In genomic region chr12:102539651-102540553, GRCh38 we compare ENCODE assay signal across 16 cellular contexts. TPM values are rescaled to one million over a fixed set of nuclear protein-coding genes. Genes with fewer than 3 reads are reported as not detected.
DNase-seq lines count a peak whose midpoint lies in the region; ATAC-seq and TF ChIP-seq lines count a peak whose summit lies in the region.
"Had no signal": no experiment of that assay in that cellular context is flagged by ENCODE, and none has a peak within 500 bp of the region (broad histone marks: within the 10 kb centered on the region; RNA-seq: fewer than 3 reads in every experiment).

No MANE protein-coding gene starts in this region.

- no peaks in the 10 kb centered on the region for H3K27me3 ChIP-seq in GM23248 (replicated peaks; ENCODE audit: insufficient read depth)
- H3K27me3 ChIP-seq in SJSA1 (replicated peaks), result no peaks in the 10 kb centered on the region
- H3K27me3 ChIP-seq in skeletal muscle satellite cell (ENCODE audit: control insufficient read depth, insufficient read depth, low read length), result no peaks in the 10 kb centered on the region
- H3K27me3 ChIP-seq in heart right ventricle, result peaks cover 0 to 6% (median 0%) of the 10 kb centered on the region in 7 donors
- H3K27me3 ChIP-seq: ascending aorta, upper lobe of right lung had no signal

- peak overlapping the region; percentile 33 for H3K9ac ChIP-seq in GM23248
- H3K9ac ChIP-seq in skeletal muscle satellite cell (ENCODE audit: low read depth, low read length), result peak overlapping the region; percentile 51

- 18 to 19% methylated on average over 10 of the region's 10 CpGs for WGBS in GM23248 (ENCODE audit: low coverage in 1 of 2, low lambda C conversion rate in 2 of 2, missing lambda C conversion rate in 2 of 2), 2 experiments
- 43 to 44% methylated on average over 10 of the region's 10 CpGs for WGBS in heart right ventricle, 2 donors

- H3K27ac ChIP-seq in GM23248 (peak overlapping the region; percentile 75), SJSA1 (peak overlapping the region; percentile 96), heart right ventricle (no peak overlapping the region)
- H3K27ac ChIP-seq: ascending aorta, upper lobe of right lung had no signal

- ATAC-seq in HG02678 (IDR thresholded peaks at IDR 0.05; ENCODE audit: unreplicated experiment) (no peak), HG02763 (IDR thresholded peaks at IDR 0.05; ENCODE audit: unreplicated experiment) (no peak), heart right ventricle (no peak)
- ATAC-seq: esophagus mucosa, left ventricle myocardium superior, upper lobe of right lung had no signal

- no peaks in the 10 kb centered on the region for H3K9me3 ChIP-seq in GM23248 (ENCODE audit: low read depth)
- no peaks in the 10 kb centered on the region for H3K9me3 ChIP-seq in SJSA1 (replicated peaks)
- no peaks in the 10 kb centered on the region for H3K9me3 ChIP-seq in skeletal muscle satellite cell (replicated peaks; ENCODE audit: low read length)
- H3K9me3 ChIP-seq in heart right ventricle, result no peaks in the 10 kb centered on the region
- H3K9me3 ChIP-seq: ascending aorta, upper lobe of right lung had no signal

- H4K20me1 ChIP-seq in GM23248 (ENCODE audit: insufficient read depth), result no peaks in the 10 kb centered on the region

- H3K36me3 ChIP-seq in GM23248 (ENCODE audit: low read depth) (no peaks in the 10 kb centered on the region), SJSA1 (no peaks in the 10 kb centered on the region), skeletal muscle satellite cell (ENCODE audit: insufficient read depth, low read length) (no peaks in the 10 kb centered on the region), heart right ventricle (no peaks in the 10 kb centered on the region)
- H3K36me3 ChIP-seq: ascending aorta, upper lobe of right lung had no signal

- DNase-seq in GM23248 (peak; percentile 85), SJSA1 (ENCODE audit: low read depth in 1 of 2, low spot score in 2 of 2) (peak; percentile 95 to 97), fibroblast of the aortic adventitia (ENCODE audit: low read depth) (peak; percentile 24), HuH-7 (ENCODE audit: low spot score) (no peak), heart right ventricle (no peak)
- DNase-seq: activated CD8-positive, alpha-beta memory T cell treated with anti-CD3 and anti-CD28 coated beads, Interleukin-2, amount 50 U/mL, for 4 hours; left ventricle myocardium superior; MM.1S; NCI-H748 treated with DMSO at 0.1 percent for 48 hours; posterior cingulate gyrus; upper lobe of right lung had no signal

- H3K4me1 ChIP-seq in GM23248 (ENCODE audit: insufficient read depth) (peaks cover 57% of the 10 kb centered on the region), SJSA1 (replicated peaks) (peaks cover 49% of the 10 kb centered on the region), skeletal muscle satellite cell (ENCODE audit: control insufficient read depth, insufficient read depth, low read length) (peaks cover 53% of the 10 kb centered on the region), heart right ventricle (peaks cover 0 to 8% (median 0%) of the 10 kb centered on the region in 9 donors)
- H3K4me1 ChIP-seq: ascending aorta, upper lobe of right lung had no signal

- in situ Hi-C loops in GM23248 (cut with MboI), result no loop called here

- H3K79me2 ChIP-seq in GM23248 (ENCODE audit: insufficient read depth), result no peaks in the 10 kb centered on the region

- TF ChIP-seq CTCF in fibroblast of the aortic adventitia (IDR thresholded peaks at IDR 0.05; ENCODE audit: insufficient read depth, low read length) (no peak), heart right ventricle (IDR thresholded peaks at IDR 0.05) (no peak)

- peaks cover 41% of the 10 kb centered on the region for H3F3A ChIP-seq in GM23248 (ENCODE audit: insufficient read depth)

- no peaks in the 10 kb centered on the region for H3K9me2 ChIP-seq in GM23248 (ENCODE audit: insufficient read depth)

- intact Hi-C loops in heart right ventricle (cut with DNase I), result no loop called here

- H3K4me3 ChIP-seq in GM23248 (peak overlapping the region; percentile 32), SJSA1 (no peak overlapping the region), fibroblast of the aortic adventitia (ENCODE audit: low read depth, low read length) (no peak overlapping the region), skeletal muscle satellite cell (ENCODE audit: low read length) (peak overlapping the region; percentile 20), heart right ventricle (no peak overlapping the region)
- H3K4me3 ChIP-seq: ascending aorta, upper lobe of right lung had no signal

- H3K4me2 ChIP-seq in GM23248 (ENCODE audit: unreplicated experiment) (peak overlapping the region; percentile 67), skeletal muscle satellite cell (ENCODE audit: low read length) (peak overlapping the region; percentile 67)

- H2AFZ ChIP-seq in GM23248, result peak overlapping the region; percentile 36

RNA-seq across cellular contexts. Expression of gene IGF1, which starts 59.5 kb away (rescaled TPM):
- total RNA-seq in GM23248 (2014; rRNA removed; shearing (Covaris generic)), result 1.4 and 2.9 TPM in 2 replicates
- polyA plus RNA-seq in GM23248 (2016; fragmentation: Nextera tagmentation; extraction: Ambion mirVana), result 2.1 and 2.3 TPM in 2 replicates
- total RNA-seq in SJSA1 (2014; rRNA removed; shearing (Covaris generic)), result 0.16 and 0.68 TPM in 2 replicates
- 0.63 and 6.1 TPM in 2 replicates for total RNA-seq in fibroblast of the aortic adventitia (ENCODE audit: low replicate concordance)
- not detected in 2 replicates for total RNA-seq in skeletal muscle satellite cell (2012; rRNA removed)
- 10 to 100 TPM in 5 of 10 donors, 1 to 10 TPM in 5; 6.3 to 32.3 (median 10.2) TPM for total RNA-seq in heart right ventricle
- polyA plus RNA-seq in heart right ventricle, result 1 to 10 TPM; 6.9 to 7.1 TPM

Comparison
In these comparisons a context has a peak if more than half of its experiments do, and no peak if none do; other contexts are left out.
1. DNase-seq: peak in GM23248 (single experiment), SJSA1 (2 of 2) and fibroblast of the aortic adventitia (single experiment); none in HuH-7 (single experiment) and heart right ventricle (0 of 2).
2. H3K27ac ChIP-seq: peak in GM23248 (single experiment) and SJSA1 (single experiment); none in heart right ventricle (0 of 10).
3. H3K4me3 ChIP-seq: peak in GM23248 (single experiment) and skeletal muscle satellite cell (single experiment); none in SJSA1 (single experiment), fibroblast of the aortic adventitia (single experiment) and heart right ventricle (0 of 10).